In the genomic region with DNA sequence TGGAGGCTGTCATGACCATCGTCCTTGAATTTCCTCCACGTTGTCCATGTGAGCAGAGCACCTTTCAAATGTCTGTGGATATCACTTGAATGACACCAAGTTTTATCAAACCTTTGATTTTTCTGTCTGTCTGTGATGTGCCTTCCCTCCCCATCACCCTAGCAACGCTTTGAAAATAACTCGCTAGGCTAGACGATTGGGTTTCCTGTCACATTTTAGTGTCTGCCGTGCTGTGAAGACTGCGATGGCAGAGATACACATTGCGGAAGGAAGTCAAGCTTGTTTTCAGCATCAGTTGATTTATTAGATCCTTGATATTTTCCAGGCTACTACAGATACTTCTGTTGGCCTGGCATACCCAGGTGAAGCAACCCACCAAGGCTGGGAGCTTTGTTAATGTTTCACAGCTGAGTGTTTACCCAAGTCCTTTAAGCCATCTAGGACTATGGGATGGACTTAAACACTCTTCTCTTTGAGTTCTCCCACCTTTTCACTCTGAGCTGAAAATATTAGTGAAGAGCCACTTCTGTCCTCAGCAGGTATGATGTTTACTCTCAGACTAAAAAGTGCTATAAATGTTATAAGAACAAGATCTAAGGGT, we compare ENCODE assay signal across 1 cellular context.
TF ChIP-seq lines count a peak whose summit lies in the region.

No MANE protein-coding gene starts in this region.

TF ChIP-seq in GM23338, 12 proteins besides CTCF, POLR2A, EP300 and RAD21 (continued from another document):
- TF ChIP-seq ZNF462 (CRISPR knock-in tag; IDR thresholded peaks at IDR 0.05) = no peak
- TF ChIP-seq ETS1 (IDR thresholded peaks at IDR 0.05) = no peak
- TF ChIP-seq ZNF331 (CRISPR knock-in tag; IDR thresholded peaks at IDR 0.05; ENCODE audit: low read depth) = no peak
